ENCODE assay signal across 16 cellular contexts in the genomic region with DNA sequence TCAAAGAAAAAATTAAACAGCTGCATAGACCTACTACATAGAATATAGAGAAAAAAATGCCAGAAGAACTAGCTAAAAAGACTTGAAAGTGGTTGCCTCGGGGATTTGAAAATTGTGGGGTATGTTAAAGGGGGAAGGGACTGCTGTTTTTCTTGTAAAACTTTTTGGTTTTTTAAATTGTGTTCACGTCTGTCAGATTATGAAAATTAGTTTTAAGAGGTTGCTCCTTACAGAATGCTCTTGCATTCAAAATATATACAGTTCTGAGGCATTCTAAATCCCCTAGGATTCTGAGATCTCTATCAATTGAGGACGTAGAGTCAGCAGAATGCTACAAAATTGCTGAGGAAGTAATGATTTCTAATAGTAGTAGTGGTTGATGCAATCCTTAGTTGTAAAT.
"Had no signal": no experiment of that assay in that cellular context is flagged by ENCODE, and none has a peak within 500 bp of the region (broad histone marks: within the 10 kb centered on the region; RNA-seq: fewer than 3 reads in every experiment).

No MANE protein-coding gene starts in this region.

- H3K4me3 ChIP-seq: ascending aorta, coronary artery, gastrocnemius medialis, thoracic aorta, upper lobe of right lung had no signal

- H3K9me3 ChIP-seq: ascending aorta, gastrocnemius medialis, thoracic aorta, upper lobe of right lung had no signal

- DNase-seq: activated B cell treated with CpG ODN at 0.5 μM for 24 hours; activated CD4-positive, alpha-beta memory T cell treated with anti-CD3 and anti-CD28 coated beads for 36 hours; activated CD4-positive, alpha-beta T cell treated with anti-CD3 and anti-CD28 coated beads for 4 hours; activated CD8-positive, alpha-beta memory T cell treated with anti-CD3 and anti-CD28 coated beads, Interleukin-2, amount 10 ng/mL, durations not matched to agents 7 days and 5 days; gastrocnemius medialis; head of caudate nucleus; kidney glomerular epithelial cell; left ventricle myocardium superior; nucleus accumbens; posterior cingulate gyrus; stimulated activated CD4-positive, alpha-beta T cell treated with anti-CD3 and anti-CD28 coated beads, Interleukin-4, amount 100 ng/mL, for 1 hour; upper lobe of right lung had no signal

- H3K9me3 Mint-ChIP-seq: activated B cell treated with CpG ODN at 0.5 μM for 24 hours; activated CD4-positive, alpha-beta memory T cell treated with anti-CD3 and anti-CD28 coated beads for 36 hours; nephron had no signal

- H3K4me3 Mint-ChIP-seq: activated CD4-positive, alpha-beta memory T cell treated with anti-CD3 and anti-CD28 coated beads for 36 hours; activated CD8-positive, alpha-beta memory T cell treated with anti-CD3 and anti-CD28 coated beads, Interleukin-2, amount 10 ng/mL, durations not matched to agents 7 days and 5 days; nephron had no signal

- H3K27ac ChIP-seq: ascending aorta, coronary artery, gastrocnemius medialis, thoracic aorta, upper lobe of right lung had no signal

- ATAC-seq: activated CD8-positive, alpha-beta memory T cell treated with anti-CD3 and anti-CD28 coated beads, Interleukin-2, amount 10 ng/mL, durations not matched to agents 7 days and 5 days; gastrocnemius medialis; left ventricle myocardium superior; upper lobe of right lung had no signal

- H3K27me3 ChIP-seq: ascending aorta, gastrocnemius medialis, upper lobe of right lung had no signal

- H3K27me3 Mint-ChIP-seq: activated B cell treated with CpG ODN at 0.5 μM for 24 hours; activated CD4-positive, alpha-beta memory T cell treated with anti-CD3 and anti-CD28 coated beads for 36 hours; activated CD8-positive, alpha-beta memory T cell treated with anti-CD3 and anti-CD28 coated beads, Interleukin-2, amount 10 ng/mL, durations not matched to agents 7 days and 5 days had no signal

- H3K27ac Mint-ChIP-seq: activated CD4-positive, alpha-beta memory T cell treated with anti-CD3 and anti-CD28 coated beads for 36 hours; activated CD8-positive, alpha-beta memory T cell treated with anti-CD3 and anti-CD28 coated beads, Interleukin-2, amount 10 ng/mL, durations not matched to agents 7 days and 5 days had no signal
